In genomic region chr1:154546264-154547043, GRCh38 we compare ENCODE assay signal across 8 cellular contexts. TPM values are rescaled to one million over a fixed set of nuclear protein-coding genes. Genes with fewer than 3 reads are reported as not detected.
A peak's percentile ranks its signal among the peaks of the same experiment; 100 is the strongest.
DNase-seq lines count a peak whose midpoint lies in the region; ATAC-seq and TF ChIP-seq lines count a peak whose summit lies in the region.

No MANE protein-coding gene starts in this region.

- H3K4me3 Mint-ChIP-seq in activated CD4-positive, alpha-beta T cell treated with anti-CD3 and anti-CD28 coated beads, Interleukin-2, amount 10 ng/mL, durations not matched to agents 7 days and 5 days = no peak overlapping the region
- no peak overlapping the region for H3K4me3 Mint-ChIP-seq in effector memory CD8-positive, alpha-beta T cell

- no peak for TF ChIP-seq EP300 in stomach (IDR thresholded peaks at IDR 0.05)

- no peak overlapping the region for H3K27ac ChIP-seq in stomach

- peaks cover 15% of the 10 kb centered on the region for H3K36me3 ChIP-seq in BJ (ENCODE audit: control insufficient read depth, insufficient read depth, low read length)
- H3K36me3 ChIP-seq in stomach = peaks cover 27 to 32% (median 29%) of the 10 kb centered on the region in 4 donors

- TF ChIP-seq CTCF in BJ (IDR thresholded peaks at IDR 0.05; ENCODE audit: insufficient read depth, low read depth, low read length) = peak; percentile 75
- peak in 5 of 7 experiments; percentile 29 to 79 (median 52) for TF ChIP-seq CTCF in stomach (IDR thresholded peaks at IDR 0.05)

- H3K36me3 Mint-ChIP-seq in activated CD4-positive, alpha-beta T cell treated with anti-CD3 and anti-CD28 coated beads, Interleukin-2, amount 10 ng/mL, durations not matched to agents 7 days and 5 days (ENCODE audit: low read depth) = peaks cover 23% of the 10 kb centered on the region
- peaks cover 24% of the 10 kb centered on the region for H3K36me3 Mint-ChIP-seq in effector memory CD8-positive, alpha-beta T cell (ENCODE audit: insufficient read depth)

- intact Hi-C loops in stomach (cut with DNase I; ENCODE audit: low total_unique reads) = no loop called here

- no peak for DNase-seq in BJ (ENCODE audit: low read depth)
- peak; percentile 52 for DNase-seq in HCEC 1CT
- peak; percentile 40 for DNase-seq in NCI-H774 (lab: John Stamatoyannopoulos, UW)
- peak; percentile 59 for DNase-seq in activated CD4-positive, alpha-beta T cell treated with anti-CD3 and anti-CD28 coated beads, Interleukin-2, amount 10 ng/mL, durations not matched to agents 7 days and 5 days
- peak; percentile 37 to 43 (median 41) for DNase-seq in effector memory CD8-positive, alpha-beta T cell
- DNase-seq in midbrain (lab: John Stamatoyannopoulos, UW) = peak; percentile 44
- DNase-seq in stomach = peak; percentile 51

- no peaks in the 10 kb centered on the region for H3K9me3 Mint-ChIP-seq in activated CD4-positive, alpha-beta T cell treated with anti-CD3 and anti-CD28 coated beads, Interleukin-2, amount 10 ng/mL, durations not matched to agents 7 days and 5 days
- no peaks in the 10 kb centered on the region for H3K9me3 Mint-ChIP-seq in effector memory CD8-positive, alpha-beta T cell

- peak; percentile 81 for ATAC-seq in effector memory CD8-positive, alpha-beta T cell (replicated peaks)
- ATAC-seq in HG03469 (IDR thresholded peaks at IDR 0.05; ENCODE audit: unreplicated experiment) = no peak

- no peaks in the 10 kb centered on the region for H3K9me3 ChIP-seq in stomach

- no peak overlapping the region for H3K27ac Mint-ChIP-seq in activated CD4-positive, alpha-beta T cell treated with anti-CD3 and anti-CD28 coated beads, Interleukin-2, amount 10 ng/mL, durations not matched to agents 7 days and 5 days
- no peak overlapping the region for H3K27ac Mint-ChIP-seq in effector memory CD8-positive, alpha-beta T cell

- no peak for TF ChIP-seq POLR2A in stomach (IDR thresholded peaks at IDR 0.05)

- H3K4me1 ChIP-seq in stomach = peaks cover 11 to 41% (median 29%) of the 10 kb centered on the region in 4 donors

- peaks cover 15% of the 10 kb centered on the region for H3K4me1 Mint-ChIP-seq in activated CD4-positive, alpha-beta T cell treated with anti-CD3 and anti-CD28 coated beads, Interleukin-2, amount 10 ng/mL, durations not matched to agents 7 days and 5 days
- peaks cover 15 to 27% of the 10 kb centered on the region in 2 donors for H3K4me1 Mint-ChIP-seq in effector memory CD8-positive, alpha-beta T cell (ENCODE audit: low read depth in 2 of 2)

- H3K27me3 ChIP-seq in BJ (ENCODE audit: control insufficient read depth, insufficient read depth, low read length) = peaks cover 5% of the 10 kb centered on the region; the same call in 1 of the 2 replicates
- no peaks in the 10 kb centered on the region for H3K27me3 ChIP-seq in stomach

- H3K4me3 ChIP-seq in BJ (ENCODE audit: low read depth, low read length) (no peak overlapping the region), stomach (no peak overlapping the region)

- WGBS in stomach, 5 donors = 76 to 80% (median 79%) methylated on average over 13 of the region's 13 CpGs

- H3K27me3 Mint-ChIP-seq in activated CD4-positive, alpha-beta T cell treated with anti-CD3 and anti-CD28 coated beads, Interleukin-2, amount 10 ng/mL, durations not matched to agents 7 days and 5 days = peaks cover 7% of the 10 kb centered on the region
- H3K27me3 Mint-ChIP-seq in effector memory CD8-positive, alpha-beta T cell = peaks cover 9 to 17% of the 10 kb centered on the region in 2 donors

- CTCF ChIA-PET in BJ (lab: Yijun Ruan, JAX) = interaction anchor here (0.6 to 4.8 kb wide), 19 partner anchors 9 to 1198 kb away, joined by 3 to 43 read pairs (median 3); partner anchors contain the start of genes PGLYRP4 and UBE2Q1
- CTCF ChIA-PET in activated CD4-positive, alpha-beta T cell treated with anti-CD3 and anti-CD28 coated beads, Interleukin-2, amount 10 ng/mL, durations not matched to agents 7 days and 5 days (lab: Charles Lee) = interaction anchor here (0.6 to 2.5 kb wide), 27 partner anchors 9 to 538 kb away, joined by 3 to 12 read pairs (median 3); partner anchors contain the start of genes ATP8B2, SHE and TDRD10

- POLR2A ChIA-PET in BJ (lab: Charles Lee) = interaction anchor here (0.6 kb wide), 1 partner anchor 678 kb away, joined by 3 read pairs; no protein-coding TSS in a partner anchor
- POLR2A ChIA-PET in activated CD4-positive, alpha-beta T cell treated with anti-CD3 and anti-CD28 coated beads, Interleukin-2, amount 10 ng/mL, durations not matched to agents 7 days and 5 days (lab: Charles Lee) = no interaction called here

RNA-seq across cellular contexts. Expression of gene UBE2Q1, which starts 12.0 kb away (rescaled TPM):
- polyA plus RNA-seq in BJ (2011; rRNA removed) = 11.0 and 16.1 TPM in 2 replicates
- polyA minus RNA-seq in BJ (2011; rRNA and poly(A)+ RNA removed) = 8.9 and 9.3 TPM in 2 replicates
- 100 to 1,000 TPM; 106 to 131 TPM for total RNA-seq in activated CD4-positive, alpha-beta T cell treated with anti-CD3 and anti-CD28 coated beads, Interleukin-2, amount 10 ng/mL, durations not matched to agents 7 days and 5 days
- 100 to 1,000 TPM in 1 of 5 donors, 10 to 100 TPM in 4; 20.4 to 137 (median 24.2) TPM for total RNA-seq in stomach
- 10 to 100 TPM; 25.0 to 32.8 (median 31.9) TPM for polyA plus RNA-seq in stomach

RNA-seq across cellular contexts. Expression of gene CHRNB2, which starts 21.1 kb away (rescaled TPM):
- polyA plus RNA-seq in BJ (2011; rRNA removed) (0.06 TPM in 2 replicates), stomach (under 1 TPM in 2 of 3 donors, not detected in 1; 0.12 to 0.38 TPM)
- 0.05 TPM in 1 of 2 replicates, not detected in the other for polyA minus RNA-seq in BJ (2011; rRNA and poly(A)+ RNA removed)
- total RNA-seq in activated CD4-positive, alpha-beta T cell treated with anti-CD3 and anti-CD28 coated beads, Interleukin-2, amount 10 ng/mL, durations not matched to agents 7 days and 5 days = not detected
- under 1 TPM in 2 of 5 donors, not detected in 3; under 0.01 to 0.37 TPM for total RNA-seq in stomach

RNA-seq across cellular contexts. Expression of gene SHE, which starts 44.2 kb away (rescaled TPM):
- polyA plus RNA-seq in BJ (2011; rRNA removed) (not detected in 2 replicates), stomach (1 to 10 TPM; 2.9 to 5.2 (median 4.0) TPM)
- polyA minus RNA-seq in BJ (2011; rRNA and poly(A)+ RNA removed) = not detected in 2 replicates
- not detected for total RNA-seq in activated CD4-positive, alpha-beta T cell treated with anti-CD3 and anti-CD28 coated beads, Interleukin-2, amount 10 ng/mL, durations not matched to agents 7 days and 5 days
- total RNA-seq in stomach = 10 to 100 TPM in 2 of 5 donors, 1 to 10 TPM in 2, under 1 TPM in 1; 0.87 to 13.8 (median 4.9) TPM

RNA-seq across cellular contexts. Expression of gene TDRD10, which starts 44.4 kb away (rescaled TPM):
- polyA plus RNA-seq in BJ (2011; rRNA removed) = not detected in 2 replicates
- polyA minus RNA-seq in BJ (2011; rRNA and poly(A)+ RNA removed) = not detected in 2 replicates
- not detected for total RNA-seq in activated CD4-positive, alpha-beta T cell treated with anti-CD3 and anti-CD28 coated beads, Interleukin-2, amount 10 ng/mL, durations not matched to agents 7 days and 5 days
- total RNA-seq in stomach = 1 to 10 TPM in 2 of 5 donors, under 1 TPM in 1, not detected in 2; 0.18 to 1.7 (median 1.0) TPM
- 1 to 10 TPM in 2 of 3 donors, under 1 TPM in 1; 0.81 to 4.1 (median 2.4) TPM for polyA plus RNA-seq in stomach
